11 cellular contexts compared by ENCODE assay signal in the genomic region with DNA sequence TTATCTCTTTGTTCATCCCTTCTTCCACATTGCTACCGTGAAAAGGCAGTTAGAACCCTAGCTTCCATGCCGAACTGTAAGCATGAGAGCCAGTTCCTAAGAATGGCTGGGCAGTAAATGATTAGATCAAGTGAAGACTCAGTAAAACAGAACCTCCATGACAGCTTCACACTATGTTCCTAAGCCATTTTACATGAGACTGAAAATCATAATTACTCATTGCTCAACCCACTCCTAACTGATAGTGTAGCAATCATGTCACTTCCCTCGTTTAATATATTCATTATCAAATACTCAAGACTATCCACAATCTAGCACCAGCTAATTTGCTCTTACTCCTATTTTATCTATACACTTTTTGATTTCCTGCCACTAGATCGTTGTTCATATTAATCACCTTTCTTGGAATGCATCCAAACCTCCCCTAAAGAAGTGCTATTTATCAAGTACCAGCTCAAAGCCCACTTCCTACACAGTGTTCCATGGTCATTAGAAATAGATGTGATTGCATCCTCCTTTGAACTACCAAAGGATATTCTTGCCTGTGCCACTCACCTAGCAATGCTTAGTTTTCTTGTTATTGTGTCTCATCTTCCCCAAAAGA. TPM values are rescaled to one million over a fixed set of nuclear protein-coding genes. Genes with fewer than 3 reads are reported as not detected.
DNase-seq lines count a peak whose midpoint lies in the region; ATAC-seq and TF ChIP-seq lines count a peak whose summit lies in the region.
"Had no signal": no experiment of that assay in that cellular context is flagged by ENCODE, and none has a peak within 500 bp of the region (broad histone marks: within the 10 kb centered on the region; RNA-seq: fewer than 3 reads in every experiment).

No MANE protein-coding gene starts in this region.

- H3K36me3 Mint-ChIP-seq in CD8-positive, alpha-beta memory T cell: peaks cover 0 to 12% (median 1%) of the 10 kb centered on the region in 3 donors
- peaks cover 51% of the 10 kb centered on the region for H3K36me3 Mint-ChIP-seq in activated T-helper 2 cell treated with anti-CD3 and anti-CD28 coated beads, Interferon-gamma antibody, Interleukin-2, Interleukin-4, amounts not matched to agents 10 μg/mL and 5 μg/mL and 100 μg/mL, durations not matched to agents 14 hours and 24 hours and 36 hours (ENCODE audit: low read depth)
- peaks cover 8 to 40% (median 21%) of the 10 kb centered on the region in 5 donors for H3K36me3 Mint-ChIP-seq in naive thymus-derived CD4-positive, alpha-beta T cell

- no peak overlapping the region for H3K4me3 ChIP-seq in CD8-positive, alpha-beta memory T cell (ENCODE audit: low read length)
- no peak overlapping the region for H3K4me3 ChIP-seq in HEK293 (ENCODE audit: low read depth, low read length)
- no peak overlapping the region for H3K4me3 ChIP-seq in naive thymus-derived CD4-positive, alpha-beta T cell (ENCODE audit: low read length)
- H3K4me3 ChIP-seq: prostate gland, suprapubic skin had no signal

- no peaks in the 10 kb centered on the region for H3K9me3 Mint-ChIP-seq in CD8-positive, alpha-beta memory T cell
- no peaks in the 10 kb centered on the region for H3K9me3 Mint-ChIP-seq in activated T-helper 2 cell treated with anti-CD3 and anti-CD28 coated beads, Interferon-gamma antibody, Interleukin-2, Interleukin-4, amounts not matched to agents 10 μg/mL and 5 μg/mL and 100 μg/mL, durations not matched to agents 14 hours and 24 hours and 36 hours
- H3K9me3 Mint-ChIP-seq in naive thymus-derived CD4-positive, alpha-beta T cell: peaks cover 0 to 4% (median 0%) of the 10 kb centered on the region in 11 donors

- peaks cover 48% of the 10 kb centered on the region for H3K4me1 ChIP-seq in CD8-positive, alpha-beta memory T cell (ENCODE audit: insufficient read depth, low read length)
- peaks cover 19% of the 10 kb centered on the region; the same call in 1 of the 2 replicates for H3K4me1 ChIP-seq in HEK293 (ENCODE audit: control insufficient read depth, insufficient read depth, low read length)
- peaks cover 29 to 39% of the 10 kb centered on the region in 2 donors for H3K4me1 ChIP-seq in naive thymus-derived CD4-positive, alpha-beta T cell (ENCODE audit: control insufficient read depth in 2 of 2, insufficient read depth in 2 of 2, low read length in 2 of 2)
- H3K4me1 ChIP-seq: prostate gland had no signal

- H3K36me3 ChIP-seq in CD8-positive, alpha-beta memory T cell (ENCODE audit: insufficient read depth, low read length): no peaks in the 10 kb centered on the region
- H3K36me3 ChIP-seq in HEK293 (ENCODE audit: control insufficient read depth in 2 of 2, insufficient read depth in 1 of 2, low read length in 2 of 2): no peaks in the 10 kb centered on the region
- H3K36me3 ChIP-seq in naive thymus-derived CD4-positive, alpha-beta T cell (ENCODE audit: control insufficient read depth in 2 of 3, insufficient read depth in 3 of 3, low read length in 3 of 3): no peaks in the 10 kb centered on the region
- H3K36me3 ChIP-seq: prostate gland, suprapubic skin had no signal

- H3K27me3 ChIP-seq in CD8-positive, alpha-beta memory T cell (ENCODE audit: insufficient read depth, low read length, poor library complexity, severe bottlenecking): no peaks in the 10 kb centered on the region
- H3K27me3 ChIP-seq in naive thymus-derived CD4-positive, alpha-beta T cell (ENCODE audit: control insufficient read depth in 2 of 2, insufficient read depth in 2 of 2, low read length in 2 of 2): no peaks in the 10 kb centered on the region
- H3K27me3 ChIP-seq: suprapubic skin had no signal

- ATAC-seq in naive thymus-derived CD4-positive, alpha-beta T cell: peak; percentile 34
- no peak for ATAC-seq in GM21423 (IDR thresholded peaks at IDR 0.05; ENCODE audit: unreplicated experiment)
- no peak for ATAC-seq in HG03159 (IDR thresholded peaks at IDR 0.05; ENCODE audit: unreplicated experiment)

- peak overlapping the region; percentile 1 to 76 (median 11) for H3K27ac Mint-ChIP-seq in CD8-positive, alpha-beta memory T cell
- H3K27ac Mint-ChIP-seq in activated T-helper 2 cell treated with anti-CD3 and anti-CD28 coated beads, Interferon-gamma antibody, Interleukin-2, Interleukin-4, amounts not matched to agents 10 μg/mL and 5 μg/mL and 100 μg/mL, durations not matched to agents 14 hours and 24 hours and 36 hours: peak overlapping the region; percentile 73
- peak overlapping the region in 4 of 9 donors; percentile 2 to 4 (median 3) for H3K27ac Mint-ChIP-seq in naive thymus-derived CD4-positive, alpha-beta T cell

- no peaks in the 10 kb centered on the region for H3K9me3 ChIP-seq in CD8-positive, alpha-beta memory T cell (ENCODE audit: low read length)
- no peaks in the 10 kb centered on the region for H3K9me3 ChIP-seq in HEK293 (ENCODE audit: control insufficient read depth, insufficient read depth, low read depth, low read length)
- H3K9me3 ChIP-seq in naive thymus-derived CD4-positive, alpha-beta T cell (ENCODE audit: control insufficient read depth in 2 of 3, low read length in 3 of 3): no peaks in the 10 kb centered on the region
- H3K9me3 ChIP-seq: prostate gland, suprapubic skin had no signal

- no peak for TF ChIP-seq CTCF in HEK293 (tag by site-specific recombination; IDR thresholded peaks at IDR 0.05)

- H3K27me3 Mint-ChIP-seq in CD8-positive, alpha-beta memory T cell: no peaks in the 10 kb centered on the region
- no peaks in the 10 kb centered on the region for H3K27me3 Mint-ChIP-seq in activated T-helper 2 cell treated with anti-CD3 and anti-CD28 coated beads, Interferon-gamma antibody, Interleukin-2, Interleukin-4, amounts not matched to agents 10 μg/mL and 5 μg/mL and 100 μg/mL, durations not matched to agents 14 hours and 24 hours and 36 hours (ENCODE audit: low read depth)
- no peaks in the 10 kb centered on the region for H3K27me3 Mint-ChIP-seq in naive thymus-derived CD4-positive, alpha-beta T cell

- peak overlapping the region in 3 of 7 donors; percentile 3 to 51 (median 18) for H3K4me3 Mint-ChIP-seq in CD8-positive, alpha-beta memory T cell
- H3K4me3 Mint-ChIP-seq in activated T-helper 2 cell treated with anti-CD3 and anti-CD28 coated beads, Interferon-gamma antibody, Interleukin-2, Interleukin-4, amounts not matched to agents 10 μg/mL and 5 μg/mL and 100 μg/mL, durations not matched to agents 14 hours and 24 hours and 36 hours (ENCODE audit: low read depth): no peak overlapping the region
- H3K4me3 Mint-ChIP-seq in naive thymus-derived CD4-positive, alpha-beta T cell: peak overlapping the region in 8 of 10 donors; percentile 1 to 64 (median 12)

- H3K4me1 Mint-ChIP-seq in CD8-positive, alpha-beta memory T cell: peaks cover 63 to 70% (median 69%) of the 10 kb centered on the region in 3 donors
- peaks cover 60% of the 10 kb centered on the region for H3K4me1 Mint-ChIP-seq in activated T-helper 2 cell treated with anti-CD3 and anti-CD28 coated beads, Interferon-gamma antibody, Interleukin-2, Interleukin-4, amounts not matched to agents 10 μg/mL and 5 μg/mL and 100 μg/mL, durations not matched to agents 14 hours and 24 hours and 36 hours (ENCODE audit: low read depth)
- H3K4me1 Mint-ChIP-seq in naive thymus-derived CD4-positive, alpha-beta T cell: peaks cover 35 to 76% (median 72%) of the 10 kb centered on the region in 7 donors

- no peak for DNase-seq in CD8-positive, alpha-beta memory T cell
- no peak for DNase-seq in activated T-helper 2 cell treated with anti-CD3 and anti-CD28 coated beads, Interferon-gamma antibody, Interleukin-2, Interleukin-4, amounts not matched to agents 10 μg/mL and 5 μg/mL and 100 μg/mL, durations not matched to agents 14 hours and 24 hours and 36 hours (ENCODE audit: low spot score)
- DNase-seq in naive thymus-derived CD4-positive, alpha-beta T cell: no peak
- DNase-seq in NCI-H1694 (lab: John Stamatoyannopoulos, UW): no peak
- DNase-seq: islet precursor cell, NCI-H510A had no signal

- intact Hi-C loops in activated T-helper 2 cell treated with anti-CD3 and anti-CD28 coated beads, Interferon-gamma antibody, Interleukin-2, Interleukin-4, amounts not matched to agents 10 μg/mL and 5 μg/mL and 100 μg/mL, durations not matched to agents 14 hours and 24 hours and 36 hours (cut with micrococcal nuclease): no loop called here
- intact Hi-C loops in naive thymus-derived CD4-positive, alpha-beta T cell (cut with micrococcal nuclease): no loop called here

- no peak overlapping the region for H3K27ac ChIP-seq in CD8-positive, alpha-beta memory T cell (ENCODE audit: low read depth, low read length)
- no peak overlapping the region for H3K27ac ChIP-seq in HEK293 (ENCODE audit: extremely low read depth, low read depth, low read length)
- no peak overlapping the region for H3K27ac ChIP-seq in naive thymus-derived CD4-positive, alpha-beta T cell (ENCODE audit: low read depth, low read length)
- H3K27ac ChIP-seq: prostate gland, suprapubic skin had no signal

- POLR2A ChIA-PET in CD8-positive, alpha-beta memory T cell (lab: Charles Lee): no interaction called here
- POLR2A ChIA-PET in HEK293 (lab: Yijun Ruan, JAX): no interaction called here
- POLR2A ChIA-PET in naive thymus-derived CD4-positive, alpha-beta T cell (lab: Charles Lee): interaction anchor here (0.7 to 2.0 kb wide), 2 partner anchors 35 to 37 kb away, joined by 3 to 8 read pairs; partner anchors contain the start of gene COX7A2

- CTCF ChIA-PET in CD8-positive, alpha-beta memory T cell (lab: Charles Lee): interaction anchor here (1.5 kb wide), 1 partner anchor 70 kb away, joined by 3 read pairs; no protein-coding TSS in a partner anchor
- CTCF ChIA-PET in HEK293 (lab: Yijun Ruan, JAX): interaction anchor here (0.6 to 3.3 kb wide), 6 partner anchors 11 to 634 kb away, joined by 3 to 38 read pairs (median 4); no protein-coding TSS in a partner anchor
- CTCF ChIA-PET in naive thymus-derived CD4-positive, alpha-beta T cell (lab: Charles Lee): interaction anchor here (0.6 to 1.9 kb wide), 2 partner anchors 251 to 1504 kb away, joined by 3 to 4 read pairs; no protein-coding TSS in a partner anchor

RNA-seq across cellular contexts. Expression of gene TMEM30A, which starts 6.0 kb away (rescaled TPM):
- total RNA-seq in CD8-positive, alpha-beta memory T cell: 10 to 100 TPM; 54.8 to 61.8 TPM
- polyA plus RNA-seq in CD8-positive, alpha-beta memory T cell: 56.3 TPM
- total RNA-seq in activated T-helper 2 cell treated with anti-CD3 and anti-CD28 coated beads, Interferon-gamma antibody, Interleukin-2, Interleukin-4, amounts not matched to agents 10 μg/mL and 5 μg/mL and 100 μg/mL, durations not matched to agents 14 hours and 24 hours and 36 hours: 52.7 and 61.6 TPM in 2 replicates
- 10 to 100 TPM; 36.2 to 91.4 (median 61.1) TPM for total RNA-seq in naive thymus-derived CD4-positive, alpha-beta T cell
- polyA plus RNA-seq in naive thymus-derived CD4-positive, alpha-beta T cell: 10 to 100 TPM; 26.7 to 39.4 TPM

RNA-seq across cellular contexts. Expression of gene COX7A2, which starts 35.0 kb away (rescaled TPM):
- 100 to 1,000 TPM; 504 to 527 TPM for total RNA-seq in CD8-positive, alpha-beta memory T cell
- polyA plus RNA-seq in CD8-positive, alpha-beta memory T cell: 853 TPM
- total RNA-seq in activated T-helper 2 cell treated with anti-CD3 and anti-CD28 coated beads, Interferon-gamma antibody, Interleukin-2, Interleukin-4, amounts not matched to agents 10 μg/mL and 5 μg/mL and 100 μg/mL, durations not matched to agents 14 hours and 24 hours and 36 hours: 529 and 542 TPM in 2 replicates
- 100 to 1,000 TPM; 159 to 395 (median 183) TPM for total RNA-seq in naive thymus-derived CD4-positive, alpha-beta T cell
- polyA plus RNA-seq in naive thymus-derived CD4-positive, alpha-beta T cell: 100 to 1,000 TPM; 791 to 969 TPM
